In the genomic region with DNA sequence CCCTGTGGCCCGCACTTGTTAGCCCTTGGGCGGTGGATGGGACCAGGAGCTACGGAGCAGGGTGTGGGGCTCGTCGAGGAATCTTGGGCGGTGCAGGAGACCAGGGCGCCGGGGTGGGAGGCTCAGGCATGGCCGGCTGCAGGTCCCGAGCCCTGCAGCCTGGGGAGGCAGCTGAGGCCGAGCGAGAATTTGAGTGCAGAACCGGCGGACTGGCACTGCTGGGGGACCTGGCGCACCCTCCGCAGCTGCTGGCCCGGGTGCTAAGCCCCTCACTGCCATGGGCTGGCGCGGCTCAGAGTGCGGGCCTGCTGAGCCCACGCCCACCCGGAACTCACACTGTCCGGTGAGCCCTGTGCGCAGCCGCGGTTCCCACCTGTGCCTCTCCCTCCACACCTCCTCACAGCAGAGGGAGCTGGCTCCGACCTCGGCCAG, we compare ENCODE assay signal across 16 cellular contexts.
"Had no signal": no experiment of that assay in that cellular context is flagged by ENCODE, and none has a peak within 500 bp of the region (broad histone marks: within the 10 kb centered on the region; RNA-seq: fewer than 3 reads in every experiment).

No MANE protein-coding gene starts in this region.

- ATAC-seq: foreskin keratinocyte, pancreas, sciatic nerve had no signal

- FAIRE-seq: endothelial cell of umbilical vein, pancreas had no signal

- DNase-seq: cerebellar nuclear complex; effector CD4-positive, alpha-beta T cell; endodermal cell; erythroblast; foreskin keratinocyte; natural killer cell; occipital lobe; stimulated activated CD4-positive, alpha-beta T cell treated with anti-CD3 and anti-CD28 coated beads, Interleukin-2, amount 100 ng/mL, for 24 hours; stimulated activated naive CD4-positive, alpha-beta T cell treated with Interleukin-2 at 50 U/mL for 16 hours had no signal

- H3K9me3 ChIP-seq: pancreas, prostate gland had no signal

- H3K27me3 ChIP-seq: cardiac muscle cell, foreskin keratinocyte, pancreas, tibial nerve had no signal

- H3K4me3 ChIP-seq: cardiac muscle cell, coronary artery, pancreas, prostate gland, tibial nerve had no signal

- H3K36me3 ChIP-seq: cardiac muscle cell, pancreas, prostate gland, tibial nerve had no signal

- H3K4me1 ChIP-seq: foreskin keratinocyte, prostate gland, tibial nerve had no signal

- H3K27ac ChIP-seq: cardiac muscle cell, coronary artery, foreskin keratinocyte, pancreas, prostate gland, tibial nerve had no signal
